Comparison of ENCODE assay signal across 10 cellular contexts in genomic region chr1:59596432-59596831, GRCh38.
DNase-seq lines count a peak whose midpoint lies in the region; ATAC-seq, FAIRE-seq and TF ChIP-seq lines count a peak whose summit lies in the region.
"Had no signal": no experiment of that assay in that cellular context is flagged by ENCODE, and none has a peak within 500 bp of the region (broad histone marks: within the 10 kb centered on the region; RNA-seq: fewer than 3 reads in every experiment).

No MANE protein-coding gene starts in this region.

- peaks cover 29% of the 10 kb centered on the region for H3K4me1 ChIP-seq in endothelial cell of umbilical vein (ENCODE audit: control insufficient read depth, extremely low read depth, insufficient read depth, low read length)
- peaks cover 10% of the 10 kb centered on the region for H3K4me1 ChIP-seq in mesenchymal stem cell (ENCODE audit: control insufficient read depth, insufficient read depth, low read depth, low read length)

- intact Hi-C loops in endothelial cell of umbilical vein (cut with micrococcal nuclease): loop anchor here (1.0 to 5.0 kb wide), 10 partner anchors 26 to 896 kb away; partner anchors contain the start of genes JUN and MYSM1

- H3K18ac ChIP-seq in mesenchymal stem cell (ENCODE audit: low read depth in 1 of 2, low read length in 2 of 2): peak overlapping the region; percentile 31 to 92

- no peaks in the 10 kb centered on the region for H4K20me1 ChIP-seq in endothelial cell of umbilical vein (replicated peaks; ENCODE audit: control insufficient read depth, extremely low read depth, insufficient read depth, low read length)
- H4K20me1 ChIP-seq: BLaER1 treated with 17β-estradiol and CSF1 and Interleukin-3, amounts not matched to agents 10 nM and 100 nM had no signal

- TF ChIP-seq CTCF in 22Rv1 (IDR thresholded peaks at IDR 0.05): no peak
- no peak for TF ChIP-seq CTCF in endothelial cell of umbilical vein (IDR thresholded peaks at IDR 0.05; ENCODE audit: extremely low read depth in 1 of 2, insufficient read depth in 1 of 2, low read depth in 1 of 2, low read length in 2 of 2)

- POLR2A ChIA-PET in endothelial cell of umbilical vein (lab: Charles Lee): interaction anchor here (0.9 kb wide), 1 partner anchor 812 kb away, joined by 3 read pairs; the partner anchor contains the start of gene JUN

- H3K79me1 ChIP-seq in mesenchymal stem cell (replicated peaks; ENCODE audit: low read length, poor library complexity, severe bottlenecking): no peaks in the 10 kb centered on the region

- H3K4ac ChIP-seq in mesenchymal stem cell (ENCODE audit: low read depth in 1 of 2, low read length in 2 of 2): peak overlapping the region; percentile 71 to 75

- peak; percentile 90 for FAIRE-seq in endothelial cell of umbilical vein (lab: Jason Lieb, UNC)

- peak overlapping the region in 1 of 2 experiments; percentile 34 for H3K23ac ChIP-seq in mesenchymal stem cell (ENCODE audit: low read length in 2 of 2)

- H2AK5ac ChIP-seq in mesenchymal stem cell (ENCODE audit: low read length, severe bottlenecking): peak overlapping the region; percentile 71

- H3K4me2 ChIP-seq in endothelial cell of umbilical vein (ENCODE audit: insufficient read depth, low read length): peak overlapping the region; percentile 53
- no peak overlapping the region for H3K4me2 ChIP-seq in mesenchymal stem cell (ENCODE audit: low read length, poor library complexity, severe bottlenecking)

- dilution Hi-C loops in endothelial cell of umbilical vein (cut with MboI; ENCODE audit: extremely low pct_ligation_motif_present, low sequenced_read_pairs): no loop called here

- no peak for TF ChIP-seq POLR2A in endothelial cell of umbilical vein (IDR thresholded peaks at IDR 0.05; ENCODE audit: low read depth, low read length)

- H3K4me3 ChIP-seq in endothelial cell of umbilical vein (replicated peaks in 1 of 3; ENCODE audit: insufficient read depth in 1 of 3, low read depth in 1 of 3, low read length in 3 of 3) (no peak overlapping the region), mesenchymal stem cell (ENCODE audit: insufficient read depth in 1 of 2, low read depth in 1 of 2, low read length in 2 of 2) (no peak overlapping the region)
- H3K4me3 ChIP-seq: BLaER1 treated with 17β-estradiol and CSF1 and Interleukin-3, amounts not matched to agents 10 nM and 100 nM had no signal

- H2BK15ac ChIP-seq in mesenchymal stem cell (ENCODE audit: low read depth, poor library complexity, severe bottlenecking): peak overlapping the region; percentile 83

- H3K27me3 ChIP-seq in endothelial cell of umbilical vein (ENCODE audit: control insufficient read depth in 2 of 2, insufficient read depth in 2 of 2, low read length in 2 of 2) (no peaks in the 10 kb centered on the region), mesenchymal stem cell (ENCODE audit: control insufficient read depth in 1 of 2, insufficient read depth in 1 of 2, low read length in 2 of 2) (no peaks in the 10 kb centered on the region)
- H3K27me3 ChIP-seq: BLaER1 treated with 17β-estradiol and CSF1 and Interleukin-3, amounts not matched to agents 10 nM and 100 nM had no signal

- no peaks in the 10 kb centered on the region for H3K36me3 ChIP-seq in endothelial cell of umbilical vein (ENCODE audit: control insufficient read depth in 2 of 2, extremely low read depth in 1 of 2, insufficient read depth in 2 of 2, low read length in 2 of 2)
- H3K36me3 ChIP-seq in mesenchymal stem cell (ENCODE audit: control insufficient read depth in 1 of 2, insufficient read depth in 2 of 2, low read depth in 1 of 2, low read length in 2 of 2): no peaks in the 10 kb centered on the region
- H3K36me3 ChIP-seq: BLaER1 treated with 17β-estradiol and CSF1 and Interleukin-3, amounts not matched to agents 10 nM and 100 nM had no signal

- no peak overlapping the region for H2BK120ac ChIP-seq in mesenchymal stem cell (ENCODE audit: low read depth, low read length)

- H3K79me2 ChIP-seq in endothelial cell of umbilical vein (ENCODE audit: control insufficient read depth, insufficient read depth, low read length): no peaks in the 10 kb centered on the region

- H3K9me3 ChIP-seq in endothelial cell of umbilical vein (replicated peaks; ENCODE audit: control insufficient read depth, insufficient read depth, low read length): no peaks in the 10 kb centered on the region
- no peaks in the 10 kb centered on the region for H3K9me3 ChIP-seq in mesenchymal stem cell (ENCODE audit: control insufficient read depth, low read length)
- H3K9me3 ChIP-seq: BLaER1 treated with 17β-estradiol and CSF1 and Interleukin-3, amounts not matched to agents 10 nM and 100 nM had no signal

- DNase-seq in LHCN-M2 (ENCODE audit: low read depth) (peak; percentile 89), endothelial cell of umbilical vein (ENCODE audit: low read depth, low spot score) (peak; percentile 98), mesenchymal stem cell (peak; percentile 82), D341Med (ENCODE audit: low spot score) (no peak), medulla oblongata (ENCODE audit: extremely low spot score) (no peak), CD1c-positive myeloid dendritic cell (ENCODE audit: extremely low spot score) (no peak)
- DNase-seq: activated CD4-positive, alpha-beta T cell treated with anti-CD3 and anti-CD28 coated beads for 1 hour had no signal

- H4K91ac ChIP-seq in mesenchymal stem cell (ENCODE audit: low read length): peak overlapping the region; percentile 97

- no peak for ATAC-seq in HG02759 (IDR thresholded peaks at IDR 0.05; ENCODE audit: unreplicated experiment)

- no TSS peak for BruUV-seq in endothelial cell of umbilical vein (replicated peaks; lab: Mats Ljungman, UMichigan)

- H4K8ac ChIP-seq in mesenchymal stem cell (ENCODE audit: low read length): peak overlapping the region; percentile 93

- peak overlapping the region; percentile 55 for H2AFZ ChIP-seq in endothelial cell of umbilical vein (ENCODE audit: low read depth, low read length)
- no peak overlapping the region for H2AFZ ChIP-seq in mesenchymal stem cell (ENCODE audit: low read depth, low read length)

- H3K9ac ChIP-seq in endothelial cell of umbilical vein (replicated peaks; ENCODE audit: extremely low read depth, insufficient read depth, low read length) (peak overlapping the region; percentile 56), mesenchymal stem cell (ENCODE audit: low read length) (peak overlapping the region; percentile 80)
- H3K9ac ChIP-seq: BLaER1 treated with 17β-estradiol and CSF1 and Interleukin-3, amounts not matched to agents 10 nM and 100 nM had no signal

- 87% methylated on average over 3 of the region's 3 CpGs for whole genome bisulfite sequencing in mesenchymal stem cell

- peak overlapping the region in 1 of 2 experiments; percentile 53 for H3K14ac ChIP-seq in mesenchymal stem cell (ENCODE audit: low read length in 2 of 2)

- H3K9me1 ChIP-seq in endothelial cell of umbilical vein (replicated peaks; ENCODE audit: control insufficient read depth, extremely low read depth, insufficient read depth, low read length): no peaks in the 10 kb centered on the region

- H2BK12ac ChIP-seq in mesenchymal stem cell (ENCODE audit: low read length in 2 of 2): peak overlapping the region; percentile 87 to 98

- CTCF ChIA-PET in endothelial cell of umbilical vein (lab: Charles Lee): interaction anchor here (1.0 to 2.9 kb wide), 7 partner anchors 14 to 876 kb away, joined by 3 to 20 read pairs (median 4); no protein-coding TSS in a partner anchor

- no peak overlapping the region for H2BK5ac ChIP-seq in mesenchymal stem cell (ENCODE audit: low read depth, low read length, poor library complexity, severe bottlenecking)

- H3K27ac ChIP-seq in 22Rv1: peak overlapping the region; percentile 45; the same call in 1 of the 2 replicates
- H3K27ac ChIP-seq in endothelial cell of umbilical vein (ENCODE audit: insufficient read depth, low read depth, low read length): peak overlapping the region; percentile 83
- H3K27ac ChIP-seq in mesenchymal stem cell (ENCODE audit: low read length, poor library complexity, severe bottlenecking): no peak overlapping the region
- H3K27ac ChIP-seq: BLaER1 treated with 17β-estradiol and CSF1 and Interleukin-3, amounts not matched to agents 10 nM and 100 nM had no signal

TF ChIP-seq in endothelial cell of umbilical vein, 7 proteins besides CTCF, POLR2A, EP300 and RAD21:
- TF ChIP-seq MAX (IDR thresholded peaks at IDR 0.05; ENCODE audit: insufficient read depth, insufficient read length) (no peak), EZH2 (IDR thresholded peaks at IDR 0.05; ENCODE audit: borderline replicate concordance, low read depth, low read length, severe bottlenecking) (no peak), MYC (IDR thresholded peaks at IDR 0.05; ENCODE audit: low read depth, low read length) (peak; percentile 8), POLR2AphosphoS5 (IDR thresholded peaks at IDR 0.05; ENCODE audit: insufficient read depth, low read depth, low read length) (peak; percentile 60), FOS (IDR thresholded peaks at IDR 0.05; ENCODE audit: borderline replicate concordance, insufficient read depth, low read length) (peak; percentile 99), JUN (IDR thresholded peaks at IDR 0.05; ENCODE audit: borderline replicate concordance, insufficient read depth, insufficient read length, low read depth) (peak; percentile 86), GATA2 (IDR thresholded peaks at IDR 0.05; ENCODE audit: insufficient read depth, insufficient read length, low read depth, low read length) (peak; percentile 81)

Comparison
In these comparisons a context has a peak if more than half of its experiments do, and no peak if none do; other contexts are left out.
1. DNase-seq: peak in LHCN-M2 (single experiment), endothelial cell of umbilical vein (single experiment) and mesenchymal stem cell (single experiment); none in D341Med (single experiment), medulla oblongata (single experiment) and CD1c-positive myeloid dendritic cell (single experiment).